In genomic region chr1:102970496-102971078, GRCh38 we compare ENCODE assay signal across 8 cellular contexts.
DNase-seq lines count a peak whose midpoint lies in the region; ATAC-seq and TF ChIP-seq lines count a peak whose summit lies in the region.

No MANE protein-coding gene starts in this region.

- no peak overlapping the region for H4K8ac ChIP-seq in H9 (replicated peaks; ENCODE audit: insufficient read length, low read depth, low read length)

- WGBS in H9 (ENCODE audit: extremely low coverage, insufficient read length, low lambda C conversion rate), result no CpG with 5 or more reads among the region's 17 CpGs
- 74% methylated on average over 17 of the region's 17 CpGs for WGBS in hepatocyte (ENCODE audit: low lambda C conversion rate, missing lambda C conversion rate)

- no peak overlapping the region for H2BK12ac ChIP-seq in H9 (ENCODE audit: insufficient read length, low read depth, low read length)

- H3K18ac ChIP-seq in H9 (ENCODE audit: insufficient read length, low read depth, low read length), result no peak overlapping the region

- no peak for ATAC-seq in left colon

- H3K4ac ChIP-seq in H9 (ENCODE audit: low read depth, low read length), result no peak overlapping the region

- H3K56ac ChIP-seq in H9 (ENCODE audit: insufficient read length, low read depth, low read length), result no peak overlapping the region

- no peaks in the 10 kb centered on the region for H3K9me3 ChIP-seq in H9 (ENCODE audit: control insufficient read depth, low read depth, low read length)
- H3K9me3 ChIP-seq in hepatocyte (ENCODE audit: low read depth), result no peaks in the 10 kb centered on the region

- H3K27me3 Mint-ChIP-seq in H9 (ENCODE audit: low read depth), result no peaks in the 10 kb centered on the region

- no peak overlapping the region for H3K4me3 ChIP-seq in hepatocyte

- intact Hi-C loops in left colon (cut with DNase I, micrococcal nuclease), result no loop called here

- no peaks in the 10 kb centered on the region for H3K36me3 Mint-ChIP-seq in H9 (ENCODE audit: insufficient read depth in 1 of 3, low read depth in 3 of 3)

- no peaks in the 10 kb centered on the region for H3K36me3 ChIP-seq in hepatocyte (replicated peaks; ENCODE audit: insufficient read depth, low read depth)

- no peaks in the 10 kb centered on the region for H3K9me2 ChIP-seq in hepatocyte (replicated peaks; ENCODE audit: insufficient read depth)

- H3K27ac ChIP-seq in H9 (ENCODE audit: insufficient read length, low read depth, low read length), result no peak overlapping the region
- H3K27ac ChIP-seq in hepatocyte, result no peak overlapping the region

- H4K5ac ChIP-seq in H9 (ENCODE audit: insufficient read length, low read depth, low read length), result no peak overlapping the region

- no peak overlapping the region for H3K4me3 Mint-ChIP-seq in H9

- peak; percentile 52 for DNase-seq in ELF-1 (ENCODE audit: low read depth, low spot score)
- peak; percentile 32 for DNase-seq in H9
- DNase-seq in NCI-H1105 (lab: John Stamatoyannopoulos, UW), result peak; percentile 3
- DNase-seq in SW480 (ENCODE audit: low spot score), result peak; percentile 25
- peak; percentile 87 for DNase-seq in hepatocyte (ENCODE audit: low spot score)
- no peak for DNase-seq in left colon
- no peak for DNase-seq in islet precursor cell
- no peak for DNase-seq in activated CD8-positive, alpha-beta memory T cell treated with anti-CD3 and anti-CD28 coated beads for 24 hours

- H2AFZ ChIP-seq in H9 (ENCODE audit: low read length), result no peak overlapping the region
- no peak overlapping the region for H2AFZ ChIP-seq in hepatocyte

- H3K27ac Mint-ChIP-seq in H9, result no peak overlapping the region

- H2BK5ac ChIP-seq in H9 (ENCODE audit: insufficient read length, low read length), result no peak overlapping the region

- no peak overlapping the region for H2BK15ac ChIP-seq in H9 (ENCODE audit: low read depth, low read length)

- H2BK20ac ChIP-seq in H9 (ENCODE audit: low read depth, low read length, poor library complexity, severe bottlenecking), result no peak overlapping the region

- H3K79me1 ChIP-seq in H9 (ENCODE audit: insufficient read depth, low read depth, low read length, poor library complexity, severe bottlenecking), result no peaks in the 10 kb centered on the region

- H4K20me1 ChIP-seq in H9 (ENCODE audit: control insufficient read depth, insufficient read depth, insufficient read length) (no peaks in the 10 kb centered on the region), hepatocyte (ENCODE audit: insufficient read depth, poor library complexity, severe bottlenecking) (no peaks in the 10 kb centered on the region)

- peak; percentile 83 for TF ChIP-seq CTCF in H9 (conservative IDR thresholded peaks at IDR 0.05)
- TF ChIP-seq CTCF in hepatocyte (IDR thresholded peaks at IDR 0.05; ENCODE audit: poor library complexity), result peak; percentile 67

- H3K23me2 ChIP-seq in H9 (ENCODE audit: insufficient read length, low read depth, low read length, poor library complexity, severe bottlenecking), result no peaks in the 10 kb centered on the region

- H3K4me1 ChIP-seq in H9 (ENCODE audit: insufficient read depth, low read length) (no peaks in the 10 kb centered on the region), hepatocyte (ENCODE audit: insufficient read depth) (no peaks in the 10 kb centered on the region)

- H3K9me3 Mint-ChIP-seq in H9, result no peaks in the 10 kb centered on the region

- H3T11ph ChIP-seq in H9 (ENCODE audit: low read length), result no peak overlapping the region

- H4K91ac ChIP-seq in H9 (ENCODE audit: insufficient read length, low read depth, low read length), result no peak overlapping the region

- no peak overlapping the region for H3K14ac ChIP-seq in H9 (ENCODE audit: insufficient read depth, low read length)

- H3K79me2 ChIP-seq in H9 (ENCODE audit: insufficient read depth, low read length) (no peaks in the 10 kb centered on the region), hepatocyte (no peaks in the 10 kb centered on the region)

- H3K9ac ChIP-seq in H9 (ENCODE audit: extremely low read depth, insufficient read length, low read length), result no peak overlapping the region

- H3K27me3 ChIP-seq in H9 (ENCODE audit: insufficient read depth, low read length), result no peaks in the 10 kb centered on the region
- H3K27me3 ChIP-seq in hepatocyte, result no peaks in the 10 kb centered on the region

- H3K23ac ChIP-seq in H9 (ENCODE audit: insufficient read length, low read depth, low read length), result no peak overlapping the region

- H2AK5ac ChIP-seq in H9 (ENCODE audit: insufficient read length, low read length), result no peak overlapping the region

- H3K4me2 ChIP-seq in H9 (ENCODE audit: insufficient read depth, insufficient read length, low read length), result no peak overlapping the region
- no peak overlapping the region for H3K4me2 ChIP-seq in hepatocyte

- no peak overlapping the region for H2BK120ac ChIP-seq in H9 (ENCODE audit: low read depth, low read length, poor library complexity, severe bottlenecking)

- H3K4me1 Mint-ChIP-seq in H9, result peaks cover 7 to 12% of the 10 kb centered on the region in 2 experiments

Comparison
In these comparisons a context has a peak if more than half of its experiments do, and no peak if none do; other contexts are left out.
1. DNase-seq: peak in ELF-1 (single experiment), H9 (single experiment), NCI-H1105 (single experiment), SW480 (single experiment) and hepatocyte (single experiment); none in left colon (0 of 2), islet precursor cell (single experiment) and activated CD8-positive, alpha-beta memory T cell treated with anti-CD3 and anti-CD28 coated beads for 24 hours (single experiment).